Comparison of ENCODE assay signal across 8 cellular contexts in the genomic region with DNA sequence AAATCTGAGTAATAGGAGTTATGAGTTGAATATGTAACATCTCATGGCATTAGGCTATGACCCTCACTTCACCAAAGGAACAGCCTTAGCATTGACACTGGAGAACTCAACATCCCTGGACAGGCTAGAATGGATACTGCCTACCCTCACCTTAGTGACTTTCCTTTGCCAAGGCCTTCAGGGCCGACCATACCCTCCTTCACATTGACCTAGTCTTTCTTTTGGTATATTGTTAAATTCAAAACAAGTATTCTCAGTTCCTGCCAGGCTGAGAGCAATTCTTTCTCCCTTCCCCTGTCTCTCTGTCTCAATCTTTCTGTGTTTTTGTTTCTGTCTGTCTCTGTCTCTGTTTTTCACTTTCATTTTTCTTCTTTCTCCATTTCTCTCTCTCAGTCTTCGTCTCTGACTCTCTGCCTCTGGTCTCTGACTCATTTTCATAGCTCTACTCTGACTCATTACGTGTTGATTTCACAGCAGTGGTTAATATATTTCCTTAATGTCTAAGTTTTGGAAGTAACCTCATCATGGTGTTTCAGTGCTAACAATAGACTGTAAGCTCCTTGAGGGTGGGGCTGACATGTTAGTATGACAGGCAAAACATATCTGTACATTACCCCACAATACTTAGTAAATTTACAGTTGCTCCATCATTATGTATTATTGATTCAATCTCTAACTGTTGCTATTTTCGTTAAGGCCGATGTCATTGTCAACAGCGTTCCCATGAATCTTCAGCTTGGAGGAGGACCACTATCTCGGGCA. TPM values are rescaled to one million over a fixed set of nuclear protein-coding genes. Genes with fewer than 3 reads are reported as not detected.
DNase-seq lines count a peak whose midpoint lies in the region; ATAC-seq and TF ChIP-seq lines count a peak whose summit lies in the region.

No MANE protein-coding gene starts in this region.

- CTCF ChIA-PET in activated B cell treated with CpG ODN at 0.5 μM for 24 hours (lab: Charles Lee): interaction anchor here (0.9 to 1.3 kb wide), 2 partner anchors 31 to 70 kb away, joined by 3 read pairs; no protein-coding TSS in a partner anchor

- peaks cover 0 to 7% of the 10 kb centered on the region in 2 donors for H3K4me1 ChIP-seq in left lung
- H3K4me1 ChIP-seq in gastroesophageal sphincter: no peaks in the 10 kb centered on the region

- no peak for TF ChIP-seq EP300 in gastroesophageal sphincter (IDR thresholded peaks at IDR 0.05)

- ATAC-seq in GM19351 (IDR thresholded peaks at IDR 0.05; ENCODE audit: unreplicated experiment) (peak; percentile 94), HG03175 (IDR thresholded peaks at IDR 0.05; ENCODE audit: unreplicated experiment) (peak; percentile 96), activated B cell treated with CpG ODN at 0.5 μM for 24 hours (ENCODE audit: low read depth) (peak; percentile 88), left lung (peak; percentile 71), gastroesophageal sphincter (no peak)

- peak overlapping the region; percentile 37 for H3K4me3 Mint-ChIP-seq in activated B cell treated with CpG ODN at 0.5 μM for 24 hours

- POLR2A ChIA-PET in activated B cell treated with CpG ODN at 0.5 μM for 24 hours (lab: Charles Lee): interaction anchor here (0.6 to 2.2 kb wide), 14 partner anchors 9 to 822 kb away, joined by 3 to 27 read pairs (median 5); partner anchors contain the start of genes DTX3L, PARP15 and PARP9

- H3K9me3 Mint-ChIP-seq in activated B cell treated with CpG ODN at 0.5 μM for 24 hours: no peaks in the 10 kb centered on the region

- no peaks in the 10 kb centered on the region for H3K9me3 ChIP-seq in left lung
- H3K9me3 ChIP-seq in gastroesophageal sphincter: no peaks in the 10 kb centered on the region

- intact Hi-C loops in activated B cell treated with CpG ODN at 0.5 μM for 24 hours (cut with micrococcal nuclease) (loop anchor here (1.0 kb wide), 6 partner anchors 9 to 69 kb away; partner anchors contain the start of genes DTX3L and PARP9), left lung (cut with DNase I) (no loop called here)

- TF ChIP-seq CTCF in activated B cell treated with CpG ODN at 0.5 μM for 24 hours (IDR thresholded peaks at IDR 0.05) (no peak), left lung (IDR thresholded peaks at IDR 0.05) (no peak), gastroesophageal sphincter (IDR thresholded peaks at IDR 0.05) (no peak)

- peak overlapping the region; percentile 80 for H3K27ac Mint-ChIP-seq in activated B cell treated with CpG ODN at 0.5 μM for 24 hours

- 80 to 85% methylated on average over 6 to 7 of the region's 7 CpGs for WGBS in gastroesophageal sphincter (ENCODE audit: low coverage in 1 of 2), 2 donors

- H3K27ac ChIP-seq in left lung (peak overlapping the region; percentile 33 to 50), gastroesophageal sphincter (no peak overlapping the region)

- TF ChIP-seq POLR2A in gastroesophageal sphincter (IDR thresholded peaks at IDR 0.05): no peak

- H3K27me3 ChIP-seq in left lung (no peaks in the 10 kb centered on the region), gastroesophageal sphincter (no peaks in the 10 kb centered on the region)

- H3K27me3 Mint-ChIP-seq in activated B cell treated with CpG ODN at 0.5 μM for 24 hours: no peaks in the 10 kb centered on the region

- H3K36me3 Mint-ChIP-seq in activated B cell treated with CpG ODN at 0.5 μM for 24 hours (ENCODE audit: low read depth): peaks cover 79% of the 10 kb centered on the region

- no peak overlapping the region for H3K4me3 ChIP-seq in left lung
- no peak overlapping the region for H3K4me3 ChIP-seq in gastroesophageal sphincter

- peaks cover 41% of the 10 kb centered on the region for H3K4me1 Mint-ChIP-seq in activated B cell treated with CpG ODN at 0.5 μM for 24 hours

- H3K36me3 ChIP-seq in left lung (no peaks in the 10 kb centered on the region), gastroesophageal sphincter (no peaks in the 10 kb centered on the region)

- DNase-seq in CD1c-positive myeloid dendritic cell (ENCODE audit: extremely low spot score) (peak; percentile 24), activated B cell treated with CpG ODN at 0.5 μM for 24 hours (no peak), left lung (no peak), middle frontal gyrus (ENCODE audit: extremely low spot score, low spot score) (no peak), activated gamma-delta T cell (lab: John Stamatoyannopoulos, UW) (no peak)

RNA-seq across cellular contexts. Expression of gene PARP15, which starts 32.5 kb away (rescaled TPM):
- total RNA-seq in activated B cell treated with CpG ODN at 0.5 μM for 24 hours (162 and 213 TPM in 2 replicates), left lung (1 to 10 TPM; 3.1 to 5.8 TPM), gastroesophageal sphincter (1 to 10 TPM in 2 of 4 donors, under 1 TPM in 1, not detected in 1; 0.42 to 2.7 (median 1.1) TPM)

RNA-seq across cellular contexts. Expression of gene DTX3L, which starts 45.8 kb away (rescaled TPM):
- total RNA-seq in activated B cell treated with CpG ODN at 0.5 μM for 24 hours (73.8 and 76.5 TPM in 2 replicates), left lung (10 to 100 TPM; 63.0 to 75.3 TPM), gastroesophageal sphincter (10 to 100 TPM; 23.7 to 24.6 (median 24.2) TPM)

RNA-seq across cellular contexts. Expression of gene PARP9, which starts 45.9 kb away (rescaled TPM):
- total RNA-seq in activated B cell treated with CpG ODN at 0.5 μM for 24 hours (45.9 and 50.8 TPM in 2 replicates), left lung (10 to 100 TPM; 57.0 to 75.4 TPM), gastroesophageal sphincter (10 to 100 TPM; 21.0 to 28.6 (median 24.0) TPM)

Comparison
In these comparisons a context has a peak if more than half of its experiments do, and no peak if none do; other contexts are left out.
1. H3K27ac ChIP-seq: peak in left lung (2 of 2); none in gastroesophageal sphincter (0 of 4).
2. RNA of gene PARP15, which starts 32.5 kb away (total RNA-seq): 162 to 213 TPM in activated B cell treated with CpG ODN at 0.5 μM for 24 hours; 3.1 to 5.8 TPM in left lung and 0.42 to 2.7 TPM in gastroesophageal sphincter; every median in the first group is over 10 times any median in the second.